In the genomic region with DNA sequence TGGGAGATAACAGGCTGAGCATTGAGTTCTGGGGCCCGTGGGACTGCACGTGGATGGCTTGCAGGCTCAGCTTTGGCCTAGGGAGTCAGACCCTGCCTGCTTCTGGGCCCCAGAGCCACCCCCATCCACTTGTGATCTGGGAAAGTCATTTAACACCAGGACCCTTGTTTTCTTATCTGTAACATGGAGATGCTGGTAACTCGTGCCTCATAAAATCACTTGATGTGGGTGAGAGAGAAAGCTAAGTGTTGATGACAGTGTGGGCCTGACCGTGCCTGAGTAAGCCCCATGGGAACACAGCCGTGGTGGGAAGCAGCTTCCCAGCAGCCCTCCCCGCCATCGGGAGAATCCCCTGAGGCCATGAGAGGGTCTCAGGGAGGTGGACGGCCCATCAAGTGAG, we compare ENCODE assay signal across 16 cellular contexts.
"Had no signal": no experiment of that assay in that cellular context is flagged by ENCODE, and none has a peak within 500 bp of the region (broad histone marks: within the 10 kb centered on the region; RNA-seq: fewer than 3 reads in every experiment).

No MANE protein-coding gene starts in this region.

- H3K27ac ChIP-seq: cardiac muscle cell, gastrocnemius medialis, left lung, stomach, testis, upper lobe of left lung had no signal

- H3K36me3 Mint-ChIP-seq: activated naive CD4-positive, alpha-beta T cell treated with anti-CD3 and anti-CD28 coated beads, Interleukin-2, amount 50 U/mL, for 72 hours had no signal

- H3K27ac Mint-ChIP-seq: activated CD4-positive, alpha-beta memory T cell treated with anti-CD3 and anti-CD28 coated beads, Interleukin-2, amount 10 ng/mL, durations not matched to agents 7 days and 5 days; activated naive CD4-positive, alpha-beta T cell treated with anti-CD3 and anti-CD28 coated beads, Interleukin-2, amount 50 U/mL, for 72 hours; natural killer cell; progenitor cell of endocrine pancreas had no signal

- ATAC-seq: activated naive CD4-positive, alpha-beta T cell treated with anti-CD3 and anti-CD28 coated beads, Interleukin-2, amount 50 U/mL, for 72 hours; gastrocnemius medialis; left lung; natural killer cell; sciatic nerve had no signal

- H3K36me3 ChIP-seq: cardiac muscle cell, gastrocnemius medialis, left lung, stomach, upper lobe of left lung had no signal

- H3K4me1 ChIP-seq: gastrocnemius medialis, left lung, testis, upper lobe of left lung had no signal

- H3K27me3 Mint-ChIP-seq: activated CD4-positive, alpha-beta memory T cell treated with anti-CD3 and anti-CD28 coated beads, Interleukin-2, amount 10 ng/mL, durations not matched to agents 7 days and 5 days had no signal

- H3K9me3 Mint-ChIP-seq: activated naive CD4-positive, alpha-beta T cell treated with anti-CD3 and anti-CD28 coated beads, Interleukin-2, amount 50 U/mL, for 72 hours had no signal

- DNase-seq: activated CD4-positive, alpha-beta memory T cell treated with anti-CD3 and anti-CD28 coated beads, Interleukin-2, amount 10 ng/mL, durations not matched to agents 7 days and 5 days; activated effector memory CD4-positive, alpha-beta T cell treated with anti-CD3 and anti-CD28 coated beads, Interleukin-2, amount 50 U/mL, for 16 hours; activated T-cell treated with anti-CD3 and anti-CD28 coated beads, Interleukin-2, amount 50 U/mL, for 48 hours; erythroblast; gastrocnemius medialis; left lung; mesenchymal stem cell; natural killer cell; nucleus accumbens; stomach; testis; upper lobe of left lung had no signal

- H3K27me3 ChIP-seq: cardiac muscle cell, gastrocnemius medialis, left lung, stomach, testis, upper lobe of left lung had no signal

- H3K4me1 Mint-ChIP-seq: activated CD4-positive, alpha-beta memory T cell treated with anti-CD3 and anti-CD28 coated beads, Interleukin-2, amount 10 ng/mL, durations not matched to agents 7 days and 5 days; natural killer cell had no signal

- H3K4me3 ChIP-seq: cardiac muscle cell, gastrocnemius medialis, left lung, stomach, testis, upper lobe of left lung had no signal

- H3K4me3 Mint-ChIP-seq: activated CD4-positive, alpha-beta memory T cell treated with anti-CD3 and anti-CD28 coated beads, Interleukin-2, amount 10 ng/mL, durations not matched to agents 7 days and 5 days; natural killer cell had no signal

- H3K9me3 ChIP-seq: gastrocnemius medialis, stomach, testis, upper lobe of left lung had no signal
